Comparison of ENCODE assay signal across 1 cellular context in genomic region chr16:69725480-69726312, GRCh38.
TF ChIP-seq lines count a peak whose summit lies in the region.

No MANE protein-coding gene starts in this region.

TF ChIP-seq in K562, 482 proteins besides CTCF, POLR2A, EP300 and RAD21 (continued from another document):
- TF ChIP-seq KDM1A (IDR thresholded peaks at IDR 0.05) (peak; percentile 75 to 78; a peak in 3 of 4 replicates), GABPA (tag; conservative IDR thresholded peaks at IDR 0.05; ENCODE audit: low read depth) (no peak), WHSC1 (IDR thresholded peaks at IDR 0.05; ENCODE audit: low read length) (no peak), ZNF561 (CRISPR knock-in tag; conservative IDR thresholded peaks at IDR 0.05) (no peak), KLF13 (tag; IDR thresholded peaks at IDR 0.05; ENCODE audit: borderline replicate concordance, low read depth) (no peak), ZNF174 (CRISPR knock-in tag; IDR thresholded peaks at IDR 0.05) (no peak), DNMT1 (IDR thresholded peaks at IDR 0.05) (no peak), ZNF224 (CRISPR knock-in tag; IDR thresholded peaks at IDR 0.05) (no peak), ARID3A (IDR thresholded peaks at IDR 0.05; ENCODE audit: borderline replicate concordance, low read depth, low read length) (no peak), ZNF696 (CRISPR knock-in tag; conservative IDR thresholded peaks at IDR 0.05) (no peak), ZZZ3 (IDR thresholded peaks at IDR 0.05) (no peak), TCF7 (IDR thresholded peaks at IDR 0.05; ENCODE audit: borderline replicate concordance) (no peak), HDAC6 (IDR thresholded peaks at IDR 0.05; ENCODE audit: low read depth, low read length) (no peak), MAZ (CRISPR knock-in tag; conservative IDR thresholded peaks at IDR 0.05 in 1 of 2, IDR thresholded peaks at IDR 0.05 in 1 of 2) (0 out of 4 replicates have a peak, but pooled peaks of 1 of the 2 experiments have one; percentile 7), MED1 (CRISPR knock-in tag; IDR thresholded peaks at IDR 0.05; ENCODE audit: borderline replicate concordance) (no peak), ESRRB (CRISPR knock-in tag; IDR thresholded peaks at IDR 0.05; ENCODE audit: borderline replicate concordance) (no peak), TFE3 (CRISPR knock-in tag; IDR thresholded peaks at IDR 0.05) (no peak), ZNF197 (CRISPR knock-in tag; IDR thresholded peaks at IDR 0.05; ENCODE audit: low read depth) (0 out of 2 replicates have a peak, but pooled peaks have one; percentile 52), BRD9 (IDR thresholded peaks at IDR 0.05; ENCODE audit: low read depth, partially characterized antibody) (peak; percentile 61), MAFK (IDR thresholded peaks at IDR 0.05; ENCODE audit: low read length) (no peak), TCFL5 (CRISPR knock-in tag; conservative IDR thresholded peaks at IDR 0.05) (no peak), GTF2E2 (tag; IDR thresholded peaks at IDR 0.05) (no peak), ZBTB1 (CRISPR knock-in tag; IDR thresholded peaks at IDR 0.05; ENCODE audit: borderline replicate concordance, low read depth) (no peak)
